8 cellular contexts compared by ENCODE assay signal in the genomic region with DNA sequence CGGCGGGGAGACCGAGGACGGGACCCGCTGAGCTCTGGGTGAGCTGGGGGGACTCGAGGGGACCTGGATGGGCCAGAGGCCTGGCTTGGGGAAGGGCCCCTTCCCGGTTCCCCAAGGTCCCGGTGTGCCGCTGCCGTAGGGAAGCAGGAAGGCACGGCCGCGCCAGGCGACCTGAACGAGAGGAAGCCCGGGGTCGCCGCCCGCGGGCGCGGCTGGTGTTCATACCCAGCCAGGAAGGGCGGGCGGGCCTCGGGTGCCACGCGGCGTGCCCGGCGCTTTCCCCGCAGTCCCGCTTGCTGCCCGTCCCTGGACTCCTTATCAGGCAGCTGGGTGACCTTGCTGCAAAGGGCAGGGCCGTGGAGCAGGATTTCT. TPM values are rescaled to one million over a fixed set of nuclear protein-coding genes. Genes with fewer than 3 reads are reported as not detected.
DNase-seq lines count a peak whose midpoint lies in the region; ATAC-seq, FAIRE-seq and TF ChIP-seq lines count a peak whose summit lies in the region.

No MANE protein-coding gene starts in this region.

- intact Hi-C loops in kidney (cut with DNase I): no loop called here

- H3K4me1 ChIP-seq in DOHH2 (ENCODE audit: control insufficient read depth, low read length): peaks cover 13% of the 10 kb centered on the region
- no peaks in the 10 kb centered on the region for H3K4me1 ChIP-seq in kidney (ENCODE audit: control insufficient read depth in 1 of 2, insufficient read depth in 1 of 2, low read depth in 1 of 2, low read length in 2 of 2)

- H4K20me1 ChIP-seq in DOHH2 (ENCODE audit: control insufficient read depth, insufficient read depth, low read depth, low read length): no peaks in the 10 kb centered on the region

- ATAC-seq in HG03280 (IDR thresholded peaks at IDR 0.05; ENCODE audit: unreplicated experiment) (peak; percentile 13), HG03378 (IDR thresholded peaks at IDR 0.05; ENCODE audit: unreplicated experiment) (no peak)

- H3K9me2 ChIP-seq in DOHH2 (replicated peaks; ENCODE audit: control insufficient read depth, low read length): no peaks in the 10 kb centered on the region

- H3K9me3 Mint-ChIP-seq in activated naive CD4-positive, alpha-beta T cell treated with anti-CD3 and anti-CD28 coated beads, Interleukin-2, amount 50 U/mL, for 24 hours: no peaks in the 10 kb centered on the region
- H3K9me3 Mint-ChIP-seq in stimulated activated naive CD8-positive, alpha-beta T cell treated with anti-CD3 and anti-CD28 coated beads, Interleukin-15, Interleukin-2, amounts not matched to agents 100 ng/mL and 50 ng/mL, for 24 hours: no peaks in the 10 kb centered on the region

- H3K27ac Mint-ChIP-seq in activated naive CD4-positive, alpha-beta T cell treated with anti-CD3 and anti-CD28 coated beads, Interleukin-2, amount 50 U/mL, for 24 hours: no peak overlapping the region
- H3K27ac Mint-ChIP-seq in stimulated activated naive CD8-positive, alpha-beta T cell treated with anti-CD3 and anti-CD28 coated beads, Interleukin-15, Interleukin-2, amounts not matched to agents 100 ng/mL and 50 ng/mL, for 24 hours: peak overlapping the region; percentile 49

- peaks cover 3% of the 10 kb centered on the region for H3K4me1 Mint-ChIP-seq in activated naive CD4-positive, alpha-beta T cell treated with anti-CD3 and anti-CD28 coated beads, Interleukin-2, amount 50 U/mL, for 24 hours
- peaks cover 10% of the 10 kb centered on the region for H3K4me1 Mint-ChIP-seq in stimulated activated naive CD8-positive, alpha-beta T cell treated with anti-CD3 and anti-CD28 coated beads, Interleukin-15, Interleukin-2, amounts not matched to agents 100 ng/mL and 50 ng/mL, for 24 hours (ENCODE audit: low read depth)

- no peaks in the 10 kb centered on the region for H3K79me2 ChIP-seq in DOHH2 (ENCODE audit: control insufficient read depth, low read length)

- H3K27ac ChIP-seq in DOHH2 (ENCODE audit: low read depth, low read length) (no peak overlapping the region), kidney (ENCODE audit: low read depth in 2 of 2, low read length in 2 of 2) (no peak overlapping the region)

- H3F3A ChIP-seq in DOHH2 (ENCODE audit: control insufficient read depth, insufficient read depth): peaks cover 9% of the 10 kb centered on the region

- peak overlapping the region; percentile 67 for H3K4me3 ChIP-seq in DOHH2 (ENCODE audit: low read length)
- H3K4me3 ChIP-seq in kidney (ENCODE audit: low read length in 2 of 2): peak overlapping the region; percentile 51 to 52

- H3K27me3 ChIP-seq in DOHH2 (ENCODE audit: control insufficient read depth, low read length): peaks cover 9% of the 10 kb centered on the region

- H3K36me3 ChIP-seq in DOHH2 (ENCODE audit: control insufficient read depth, low read length) (no peaks in the 10 kb centered on the region), kidney (ENCODE audit: control insufficient read depth in 1 of 2, insufficient read depth in 2 of 2, low read length in 2 of 2) (no peaks in the 10 kb centered on the region)

- no peaks in the 10 kb centered on the region for H3K36me3 Mint-ChIP-seq in activated naive CD4-positive, alpha-beta T cell treated with anti-CD3 and anti-CD28 coated beads, Interleukin-2, amount 50 U/mL, for 24 hours
- H3K36me3 Mint-ChIP-seq in stimulated activated naive CD8-positive, alpha-beta T cell treated with anti-CD3 and anti-CD28 coated beads, Interleukin-15, Interleukin-2, amounts not matched to agents 100 ng/mL and 50 ng/mL, for 24 hours (ENCODE audit: low read depth): no peaks in the 10 kb centered on the region

- DNase-seq in kidney (peak; percentile 75), NCI-H2196 treated with DMSO at 0.1 percent for 48 hours (lab: John Stamatoyannopoulos, UW; ENCODE audit: unreplicated experiment) (no peak), mucosa of gallbladder (ENCODE audit: low spot score) (no peak)

- TF ChIP-seq CTCF in DOHH2 (IDR thresholded peaks at IDR 0.05; ENCODE audit: low read depth, low read length, poor library complexity, severe bottlenecking) (no peak), kidney (IDR thresholded peaks at IDR 0.05; ENCODE audit: borderline replicate concordance, extremely low read depth, insufficient read depth) (no peak)

- no peak for FAIRE-seq in kidney (lab: Jason Lieb, UNC)

- H3K9me3 ChIP-seq in DOHH2 (ENCODE audit: control insufficient read depth, insufficient read depth, low read length) (no peaks in the 10 kb centered on the region), kidney (ENCODE audit: control insufficient read depth in 1 of 2, low read length in 2 of 2) (no peaks in the 10 kb centered on the region)

- no peaks in the 10 kb centered on the region for H3K27me3 Mint-ChIP-seq in activated naive CD4-positive, alpha-beta T cell treated with anti-CD3 and anti-CD28 coated beads, Interleukin-2, amount 50 U/mL, for 24 hours
- peaks cover 4% of the 10 kb centered on the region for H3K27me3 Mint-ChIP-seq in stimulated activated naive CD8-positive, alpha-beta T cell treated with anti-CD3 and anti-CD28 coated beads, Interleukin-15, Interleukin-2, amounts not matched to agents 100 ng/mL and 50 ng/mL, for 24 hours

- H3K4me3 Mint-ChIP-seq in activated naive CD4-positive, alpha-beta T cell treated with anti-CD3 and anti-CD28 coated beads, Interleukin-2, amount 50 U/mL, for 24 hours: peak overlapping the region; percentile 60
- H3K4me3 Mint-ChIP-seq in stimulated activated naive CD8-positive, alpha-beta T cell treated with anti-CD3 and anti-CD28 coated beads, Interleukin-15, Interleukin-2, amounts not matched to agents 100 ng/mL and 50 ng/mL, for 24 hours: peak overlapping the region; percentile 62

- peak overlapping the region in 1 of 2 donors; percentile 58 for H3K9ac ChIP-seq in kidney (ENCODE audit: low read length in 2 of 2)

- H3K4me2 ChIP-seq in DOHH2 (ENCODE audit: low read length): peak overlapping the region; percentile 77

RNA-seq across cellular contexts. Expression of gene ZNF777, which starts 38.0 kb away (rescaled TPM):
- 12.9 TPM for total RNA-seq in kidney
- polyA plus RNA-seq in kidney (ENCODE audit: insufficient read depth, low read depth, low replicate concordance): 8.2 TPM
- 13.7 TPM for total RNA-seq in mucosa of gallbladder
